Comparison of ENCODE assay signal across 8 cellular contexts in the genomic region with DNA sequence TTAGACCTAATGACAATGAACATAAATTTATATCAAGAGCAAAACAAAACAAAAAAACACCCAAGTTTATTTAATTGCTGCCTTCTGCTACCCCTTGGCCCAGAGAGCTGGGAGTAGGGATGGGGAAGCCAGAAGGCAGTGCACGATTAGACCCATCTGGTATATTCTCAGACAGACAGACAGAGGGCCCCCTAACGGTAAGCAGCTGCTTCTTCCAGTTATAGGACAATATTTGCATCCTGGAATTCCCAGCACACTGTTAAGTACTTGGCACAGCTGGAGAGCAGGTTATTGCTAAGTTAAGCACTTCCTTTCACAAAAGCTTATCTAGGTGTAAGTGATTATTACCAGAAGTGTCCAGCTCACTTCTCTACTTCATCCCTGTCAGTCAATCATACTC. TPM values are rescaled to one million over a fixed set of nuclear protein-coding genes. Genes with fewer than 3 reads are reported as not detected.
A peak's percentile ranks its signal among the peaks of the same experiment; 100 is the strongest.
DNase-seq lines count a peak whose midpoint lies in the region; ATAC-seq and TF ChIP-seq lines count a peak whose summit lies in the region.

No MANE protein-coding gene starts in this region.

- CTCF ChIA-PET in mammary epithelial cell (lab: Charles Lee; ENCODE audit: low non-redundant PET): interaction anchor here (0.7 to 1.5 kb wide), 2 partner anchors 132 to 181 kb away, joined by 7 to 15 read pairs; no protein-coding TSS in a partner anchor

- no TSS peak for BruUV-seq in mammary epithelial cell (replicated peaks; lab: Mats Ljungman, UMichigan)

- no peak overlapping the region for H3K27ac ChIP-seq in mammary epithelial cell (ENCODE audit: insufficient read depth, low read depth, low read length)
- no peak overlapping the region for H3K27ac ChIP-seq in vagina

- no peaks in the 10 kb centered on the region for H4K20me1 ChIP-seq in mammary epithelial cell (ENCODE audit: insufficient read depth, low read length)

- no peak for TF ChIP-seq POLR2A in vagina (IDR thresholded peaks at IDR 0.05)

- no peak overlapping the region for H3K4me2 ChIP-seq in mammary epithelial cell (ENCODE audit: insufficient read depth, low read depth, low read length)

- H3K27me3 ChIP-seq in mammary epithelial cell (ENCODE audit: insufficient read depth, low read length) (no peaks in the 10 kb centered on the region), vagina (no peaks in the 10 kb centered on the region)

- no peak overlapping the region for H3K27ac Mint-ChIP-seq in osteocyte (ENCODE audit: unreplicated experiment)

- WGBS in mammary epithelial cell (ENCODE audit: low coverage, missing lambda C conversion rate): 23% methylated on average over 2 of the region's 2 CpGs

- no peaks in the 10 kb centered on the region for H3K36me3 Mint-ChIP-seq in osteocyte (ENCODE audit: unreplicated experiment)

- H3K9ac ChIP-seq in mammary epithelial cell (ENCODE audit: insufficient read depth, low read length): no peak overlapping the region

- ATAC-seq in HG03095 (IDR thresholded peaks at IDR 0.05; ENCODE audit: unreplicated experiment): no peak

- H3K4me3 Mint-ChIP-seq in osteocyte (ENCODE audit: unreplicated experiment): no peak overlapping the region

- H3K9me3 ChIP-seq in mammary epithelial cell (replicated peaks; ENCODE audit: insufficient read depth, low read length) (no peaks in the 10 kb centered on the region), vagina (no peaks in the 10 kb centered on the region)

- H3K4me1 Mint-ChIP-seq in osteocyte (ENCODE audit: unreplicated experiment): no peaks in the 10 kb centered on the region

- H3K36me3 ChIP-seq in mammary epithelial cell (ENCODE audit: insufficient read depth, low read length) (no peaks in the 10 kb centered on the region), vagina (no peaks in the 10 kb centered on the region)

- dilution Hi-C loops in mammary epithelial cell (cut with HindIII; ENCODE audit: low sequenced_read_pairs): no loop called here

- H3K27me3 Mint-ChIP-seq in osteocyte (ENCODE audit: unreplicated experiment): peaks cover 21% of the 10 kb centered on the region

- peaks cover 3% of the 10 kb centered on the region for H3K9me3 Mint-ChIP-seq in osteocyte (ENCODE audit: unreplicated experiment)

- no peak overlapping the region for H2AFZ ChIP-seq in mammary epithelial cell (ENCODE audit: low read depth, low read length)

- peak; percentile 33 for TF ChIP-seq CTCF in GM12873 (IDR thresholded peaks at IDR 0.05; ENCODE audit: insufficient read depth, low read depth, low read length, missing control alignments)
- peak; percentile 67 to 80 for TF ChIP-seq CTCF in mammary epithelial cell (conservative IDR thresholded peaks at IDR 0.05 in 1 of 2, IDR thresholded peaks at IDR 0.05 in 1 of 2; ENCODE audit: extremely low read depth in 1 of 2, insufficient read depth in 1 of 2, low read depth in 1 of 2, low read length in 2 of 2)
- TF ChIP-seq CTCF in osteocyte (IDR thresholded peaks at IDR 0.05): peak; percentile 44
- TF ChIP-seq CTCF in vagina (IDR thresholded peaks at IDR 0.05): no peak

- in situ Hi-C loops in mammary epithelial cell (cut with MboI; ENCODE audit: low sequenced_read_pairs in 2 of 2): no loop called here

- no peak overlapping the region for H3K4me3 ChIP-seq in mammary epithelial cell (replicated peaks in 1 of 3; ENCODE audit: insufficient read depth in 1 of 3, low read depth in 2 of 3, low read length in 3 of 3)
- H3K4me3 ChIP-seq in vagina: no peak overlapping the region

- H3K79me2 ChIP-seq in mammary epithelial cell (ENCODE audit: insufficient read depth, low read length): no peaks in the 10 kb centered on the region

- intact Hi-C loops in mammary epithelial cell (cut with micrococcal nuclease) (loop anchor here (1.0 kb wide), 2 partner anchors 129 to 182 kb away; no protein-coding TSS in a partner anchor), vagina (cut with DNase I) (no loop called here)

- peak; percentile 41 for DNase-seq in NCI-H2196 treated with DMSO at 0.1 percent for 48 hours (lab: John Stamatoyannopoulos, UW; ENCODE audit: unreplicated experiment)
- DNase-seq in mammary epithelial cell: peak; percentile 60
- no peak for DNase-seq in osteocyte (ENCODE audit: extremely low spot score, unreplicated experiment)
- no peak for DNase-seq in vagina (ENCODE audit: extremely low spot score in 2 of 2)
- DNase-seq in cerebellum (ENCODE audit: low spot score): no peak
- no peak for DNase-seq in activated gamma-delta T cell treated with Interleukin-2 at 50 U/mL for 16 hours

- H3K4me1 ChIP-seq in mammary epithelial cell (ENCODE audit: insufficient read depth, low read length) (no peaks in the 10 kb centered on the region), vagina (no peaks in the 10 kb centered on the region)

RNA-seq across cellular contexts. Expression of a gene that starts 39.3 kb away (rescaled TPM):
- not detected for total RNA-seq in mammary epithelial cell
- not detected for polyA plus RNA-seq in mammary epithelial cell
- not detected for polyA minus RNA-seq in mammary epithelial cell
- not detected in 2 replicates for total RNA-seq in osteocyte
- total RNA-seq in vagina: 0.49 TPM
- 2.0 TPM for total RNA-seq in cerebellum

RNA-seq across cellular contexts. Expression of a gene that starts 59.0 kb away (rescaled TPM):
- total RNA-seq in mammary epithelial cell (not detected), osteocyte (not detected in 2 replicates), vagina (not detected), cerebellum (0.73 TPM)
- polyA plus RNA-seq in mammary epithelial cell: not detected
- polyA minus RNA-seq in mammary epithelial cell: not detected

Comparison
In these comparisons a context has a peak if more than half of its experiments do, and no peak if none do; other contexts are left out.
1. CTCF ChIP-seq: peak in GM12873 (single experiment), mammary epithelial cell (2 of 2) and osteocyte (single experiment); none in vagina (0 of 3).
2. DNase-seq: peak in NCI-H2196 treated with DMSO at 0.1 percent for 48 hours (single experiment) and mammary epithelial cell (single experiment); none in osteocyte (single experiment), vagina (0 of 2), cerebellum (single experiment) and activated gamma-delta T cell treated with Interleukin-2 at 50 U/mL for 16 hours (single experiment).